ENCODE assay signal across 10 cellular contexts in the genomic region with DNA sequence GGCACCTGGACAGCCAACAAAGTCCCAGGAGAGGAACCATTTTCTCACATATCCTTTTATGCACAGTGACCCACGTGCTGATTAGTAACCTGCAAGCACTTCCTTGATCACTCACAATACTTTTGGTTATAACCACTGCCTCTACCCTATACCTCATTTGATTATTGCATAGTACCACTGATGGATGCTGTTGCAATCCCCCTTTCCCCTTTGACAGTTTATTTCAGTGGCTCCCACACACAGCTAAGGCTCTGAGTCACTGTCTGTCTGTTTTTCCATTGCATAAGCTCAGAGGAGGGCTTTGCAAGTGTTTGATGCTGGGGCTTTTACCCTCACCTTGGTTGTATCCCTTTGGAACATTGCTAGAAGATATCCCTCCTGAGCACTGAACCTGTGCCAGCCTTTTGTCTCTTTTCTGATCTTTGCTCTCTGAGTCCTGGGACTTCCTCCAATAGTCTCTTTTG.
A peak's percentile ranks its signal among the peaks of the same experiment; 100 is the strongest.
DNase-seq lines count a peak whose midpoint lies in the region; FAIRE-seq and TF ChIP-seq lines count a peak whose summit lies in the region.
"Had no signal": no experiment of that assay in that cellular context is flagged by ENCODE, and none has a peak within 500 bp of the region (broad histone marks: within the 10 kb centered on the region; RNA-seq: fewer than 3 reads in every experiment).

No MANE protein-coding gene starts in this region.

- dilution Hi-C loops in keratinocyte (cut with MboI; ENCODE audit: extremely low pct_ligation_motif_present, low sequenced_read_pairs) = no loop called here

- no peaks in the 10 kb centered on the region for H3K27me3 Mint-ChIP-seq in endodermal cell (ENCODE audit: insufficient read depth)

- H2AFZ ChIP-seq in GM23248 (no peak overlapping the region), keratinocyte (ENCODE audit: control insufficient read depth, low read length) (no peak overlapping the region)

- no peaks in the 10 kb centered on the region for H4K20me1 ChIP-seq in GM23248 (ENCODE audit: insufficient read depth)
- H4K20me1 ChIP-seq in keratinocyte (ENCODE audit: control insufficient read depth, extremely low read depth, insufficient read depth, low read length) = no peaks in the 10 kb centered on the region

- no peaks in the 10 kb centered on the region for H3K9me2 ChIP-seq in GM23248 (ENCODE audit: insufficient read depth)

- peaks cover 22% of the 10 kb centered on the region for H3F3A ChIP-seq in GM23248 (ENCODE audit: insufficient read depth)

- no peaks in the 10 kb centered on the region for H3K79me2 ChIP-seq in GM23248 (ENCODE audit: insufficient read depth)
- no peaks in the 10 kb centered on the region for H3K79me2 ChIP-seq in keratinocyte (ENCODE audit: control insufficient read depth, insufficient read depth, low read length)

- WGBS in GM23248 (ENCODE audit: low coverage in 1 of 2, low lambda C conversion rate in 2 of 2, missing lambda C conversion rate in 2 of 2), 2 experiments = 9 to 19% methylated on average over 1 of the region's 1 CpG
- WGBS in endodermal cell (ENCODE audit: insufficient coverage in 1 of 2, insufficient read length in 1 of 2), 2 experiments = 55 to 89% methylated on average over 1 of the region's 1 CpG

- H3K27ac ChIP-seq in GM23248 = peak overlapping the region; percentile 49
- H3K27ac ChIP-seq in keratinocyte (ENCODE audit: control insufficient read depth, insufficient read depth, low read length) = peak overlapping the region; percentile 27
- no peak overlapping the region for H3K27ac ChIP-seq in endodermal cell (ENCODE audit: low read depth, low read length)
- H3K27ac ChIP-seq: dorsolateral prefrontal cortex had no signal

- peaks cover 18% of the 10 kb centered on the region for H3K4me1 Mint-ChIP-seq in endodermal cell

- no peak overlapping the region for H3K4me2 ChIP-seq in GM23248 (ENCODE audit: unreplicated experiment)
- no peak overlapping the region for H3K4me2 ChIP-seq in keratinocyte (ENCODE audit: control insufficient read depth, extremely low read depth, insufficient read depth, low read depth, low read length)

- no peaks in the 10 kb centered on the region for H3K27me3 ChIP-seq in GM23248 (replicated peaks; ENCODE audit: insufficient read depth)
- H3K27me3 ChIP-seq in keratinocyte (ENCODE audit: control insufficient read depth, extremely low read depth, insufficient read depth, low read length) = no peaks in the 10 kb centered on the region
- H3K27me3 ChIP-seq in endodermal cell (ENCODE audit: control insufficient read depth, insufficient read depth, low read length, poor library complexity, severe bottlenecking) = no peaks in the 10 kb centered on the region

- H3K4me3 ChIP-seq in GM23248 (no peak overlapping the region), keratinocyte (ENCODE audit: control insufficient read depth in 2 of 3, extremely low read depth in 1 of 3, insufficient read depth in 2 of 3, low read depth in 1 of 3, low read length in 3 of 3) (no peak overlapping the region), endodermal cell (ENCODE audit: low read length) (no peak overlapping the region)
- H3K4me3 ChIP-seq: dorsolateral prefrontal cortex, skin epidermis had no signal

- DNase-seq in AML-193 (lab: John Stamatoyannopoulos, UW) (peak; percentile 96 to 98), GM23248 (peak; percentile 87), RPMI7951 (ENCODE audit: low read depth) (peak; percentile 7), keratinocyte (ENCODE audit: low read depth, low spot score) (no peak), amygdala (lab: John Stamatoyannopoulos, UW) (no peak), endodermal cell (no peak)
- no peak for DNase-seq in central memory CD4-positive, alpha-beta T cell
- DNase-seq in stimulated activated CD4-positive, alpha-beta T cell treated with anti-CD3 and anti-CD28 coated beads, Interleukin-12 subunit alpha, Interleukin-12 subunit beta, amount 100 ng/mL, for 4 hours = no peak
- DNase-seq: dorsolateral prefrontal cortex had no signal

- peak; percentile 69 for FAIRE-seq in keratinocyte (lab: Jason Lieb, UNC)

- H3K9me3 Mint-ChIP-seq in endodermal cell = peaks cover 4% of the 10 kb centered on the region

- no peaks in the 10 kb centered on the region for H3K9me1 ChIP-seq in keratinocyte (ENCODE audit: control insufficient read depth, extremely low read depth, insufficient read depth, low read length)

- no peak for TF ChIP-seq CTCF in keratinocyte (optimal IDR thresholded peaks at IDR 0.05 in 1 of 3, IDR thresholded peaks at IDR 0.05 in 1 of 3, conservative IDR thresholded peaks at IDR 0.05 in 1 of 3; ENCODE audit: extremely low read depth in 1 of 3, insufficient read depth in 2 of 3, low read length in 3 of 3)
- no peak for TF ChIP-seq CTCF in endodermal cell (conservative IDR thresholded peaks at IDR 0.05)

- in situ Hi-C loops in GM23248 (cut with MboI) = no loop called here

- H3K4me1 ChIP-seq in GM23248 (ENCODE audit: insufficient read depth) = peaks cover 22% of the 10 kb centered on the region
- H3K4me1 ChIP-seq in keratinocyte (ENCODE audit: control insufficient read depth, extremely low read depth, insufficient read depth, low read length) = peaks cover 36% of the 10 kb centered on the region
- H3K4me1 ChIP-seq in endodermal cell (ENCODE audit: control insufficient read depth, insufficient read depth, low read length) = no peaks in the 10 kb centered on the region

- no peak overlapping the region for H3K27ac Mint-ChIP-seq in endodermal cell

- H3K4me3 Mint-ChIP-seq in endodermal cell = no peak overlapping the region

- no peak overlapping the region for H3K9ac ChIP-seq in GM23248
- H3K9ac ChIP-seq in keratinocyte (ENCODE audit: control insufficient read depth, extremely low read depth, insufficient read depth, low read length) = no peak overlapping the region
- no peak overlapping the region for H3K9ac ChIP-seq in endodermal cell (ENCODE audit: extremely low read depth, low read length, poor library complexity, severe bottlenecking)

- H3K36me3 Mint-ChIP-seq in endodermal cell (ENCODE audit: low read depth) = no peaks in the 10 kb centered on the region

- no peaks in the 10 kb centered on the region for H3K36me3 ChIP-seq in GM23248 (ENCODE audit: low read depth)
- no peaks in the 10 kb centered on the region for H3K36me3 ChIP-seq in keratinocyte (ENCODE audit: control insufficient read depth in 2 of 2, extremely low read depth in 1 of 2, insufficient read depth in 2 of 2, low read length in 2 of 2)
- no peaks in the 10 kb centered on the region for H3K36me3 ChIP-seq in endodermal cell (ENCODE audit: control insufficient read depth, insufficient read depth, low read length)

- H3K9me3 ChIP-seq in GM23248 (ENCODE audit: low read depth) = no peaks in the 10 kb centered on the region
- H3K9me3 ChIP-seq in keratinocyte (ENCODE audit: control insufficient read depth, low read depth, low read length) = no peaks in the 10 kb centered on the region
- H3K9me3 ChIP-seq in endodermal cell (ENCODE audit: control insufficient read depth, low read length) = no peaks in the 10 kb centered on the region

Comparison
In these comparisons a context has a peak if more than half of its experiments do, and no peak if none do; other contexts are left out.
1. DNase-seq: peak in AML-193 (2 of 2), GM23248 (single experiment) and RPMI7951 (single experiment); none in keratinocyte (single experiment), amygdala (0 of 56), central memory CD4-positive, alpha-beta T cell (single experiment), endodermal cell (single experiment) and stimulated activated CD4-positive, alpha-beta T cell treated with anti-CD3 and anti-CD28 coated beads, Interleukin-12 subunit alpha, Interleukin-12 subunit beta, amount 100 ng/mL, for 4 hours (single experiment).